In the genomic region with DNA sequence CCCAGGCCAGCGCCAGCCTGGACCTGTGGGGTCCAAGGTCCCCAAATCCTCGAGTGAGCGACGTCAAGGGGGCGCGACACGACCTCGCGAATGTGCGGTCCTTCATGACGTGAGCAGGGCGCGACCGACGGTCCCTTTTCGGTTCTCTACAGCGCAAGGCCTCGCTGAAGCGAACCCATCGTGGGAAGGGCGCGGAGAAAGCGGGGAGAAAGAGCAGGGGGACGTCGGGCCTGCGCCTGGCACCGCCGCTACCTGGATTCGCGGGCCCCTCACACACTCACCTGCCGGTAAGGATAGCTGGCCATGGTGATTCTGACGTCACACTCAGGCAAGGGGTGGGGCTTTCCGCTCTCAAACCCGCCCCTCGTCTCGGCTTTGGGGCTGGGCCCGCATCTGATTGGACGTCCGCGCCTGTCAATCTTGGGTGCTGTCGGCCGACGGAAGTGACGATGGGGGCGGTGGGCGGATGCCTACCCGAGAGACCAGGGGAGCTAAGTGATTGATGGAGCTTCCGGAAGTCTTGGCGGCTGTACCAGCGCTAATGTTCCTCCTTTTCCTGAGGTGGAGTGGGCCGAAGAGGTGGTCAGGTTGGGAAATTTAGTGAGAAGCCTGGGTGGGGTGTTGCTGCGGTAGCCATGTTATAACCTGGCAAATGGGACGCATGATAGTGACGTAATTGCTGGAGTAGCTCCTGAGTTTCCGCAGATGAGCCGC, we compare ENCODE assay signal across 8 cellular contexts. TPM values are rescaled to one million over a fixed set of nuclear protein-coding genes. Genes with fewer than 3 reads are reported as not detected.
DNase-seq lines count a peak whose midpoint lies in the region; FAIRE-seq and TF ChIP-seq lines count a peak whose summit lies in the region.

PEF1 (minus strand) TSS at position 317 of the 714 bp plus-strand sequence; CDS start at position 305, 12 bp downstream.

- peak within 1 kb of the TSS; percentile 71 for H3K23ac ChIP-seq in neuronal stem cell (ENCODE audit: low read depth, low read length, poor library complexity)

- H3K4ac ChIP-seq in neuronal stem cell (ENCODE audit: low read length), result no peak within 1 kb of the TSS

- peak within 1 kb of the TSS; percentile 46 for H4K91ac ChIP-seq in neuronal stem cell (ENCODE audit: low read depth, low read length, poor library complexity)

- H3K9ac ChIP-seq in SK-N-MC (ENCODE audit: insufficient read length) (peak within 1 kb of the TSS; percentile 96), neuronal stem cell (ENCODE audit: low read depth, low read length, poor library complexity) (peak within 1 kb of the TSS; percentile 87)

- FAIRE-seq in frontal cortex (lab: Jason Lieb, UNC), result peak; percentile 82

- peaks cover 6 to 11% of the 10 kb centered on the region in 2 donors for H3K4me1 ChIP-seq in neuronal stem cell (ENCODE audit: control insufficient read depth in 2 of 2, insufficient read depth in 1 of 2, low read depth in 1 of 2, low read length in 2 of 2)

- peak within 1 kb of the TSS; percentile 96 for H3K27ac ChIP-seq in SK-N-MC
- H3K27ac ChIP-seq in neuronal stem cell (replicated peaks; ENCODE audit: low read length), result peak within 1 kb of the TSS; percentile 94

- H3K4me1 Mint-ChIP-seq in activated naive CD4-positive, alpha-beta T cell treated with anti-CD3 and anti-CD28 coated beads, Interleukin-2, amount 10 ng/mL, durations not matched to agents 7 days and 5 days, result peaks cover 39% of the 10 kb centered on the region

- peak; percentile 100 for DNase-seq in GM03348 (ENCODE audit: low spot score)
- DNase-seq in HFF-Myc (ENCODE audit: extremely low read depth, low read depth), result peak; percentile 95
- DNase-seq in NB4 (ENCODE audit: low read depth), result peak; percentile 96
- DNase-seq in SK-N-MC (ENCODE audit: low read depth, low spot score), result peak; percentile 94
- peak; percentile 100 for DNase-seq in activated naive CD4-positive, alpha-beta T cell treated with anti-CD3 and anti-CD28 coated beads, Interleukin-2, amount 10 ng/mL, durations not matched to agents 7 days and 5 days
- peak; percentile 88 to 97 for DNase-seq in frontal cortex (ENCODE audit: low spot score in 2 of 2)
- DNase-seq in neuronal stem cell (ENCODE audit: low spot score), result peak; percentile 99

- H3K9me3 Mint-ChIP-seq in activated naive CD4-positive, alpha-beta T cell treated with anti-CD3 and anti-CD28 coated beads, Interleukin-2, amount 10 ng/mL, durations not matched to agents 7 days and 5 days, result peaks cover 3% of the 10 kb centered on the region

- H3K4me3 Mint-ChIP-seq in activated naive CD4-positive, alpha-beta T cell treated with anti-CD3 and anti-CD28 coated beads, Interleukin-2, amount 10 ng/mL, durations not matched to agents 7 days and 5 days, result peak within 1 kb of the TSS; percentile 99

- H3K27me3 Mint-ChIP-seq in activated naive CD4-positive, alpha-beta T cell treated with anti-CD3 and anti-CD28 coated beads, Interleukin-2, amount 10 ng/mL, durations not matched to agents 7 days and 5 days, result peaks cover 10% of the 10 kb centered on the region

- H3K4me2 ChIP-seq in neuronal stem cell (ENCODE audit: insufficient read depth, low read length, poor library complexity, severe bottlenecking), result peak within 1 kb of the TSS; percentile 89

- H2BK5ac ChIP-seq in neuronal stem cell (ENCODE audit: low read length), result peak within 1 kb of the TSS; percentile 33

- H2AK5ac ChIP-seq in neuronal stem cell (ENCODE audit: low read depth, low read length), result no peak within 1 kb of the TSS

- H2BK120ac ChIP-seq in neuronal stem cell (ENCODE audit: low read depth, low read length), result peak within 1 kb of the TSS; percentile 12

- H3K79me1 ChIP-seq in neuronal stem cell (ENCODE audit: low read depth, low read length), result peaks cover 3% of the 10 kb centered on the region

- no peak within 1 kb of the TSS for H2BK15ac ChIP-seq in neuronal stem cell (ENCODE audit: low read length)

- no CpG with 5 or more reads among the region's 56 CpGs for WGBS in neuronal stem cell (ENCODE audit: extremely low coverage in 2 of 2, insufficient read length in 2 of 2, insufficient replicate concordance in 1 of 2), 2 donors

- H3K14ac ChIP-seq in neuronal stem cell (ENCODE audit: low read length), result no peak within 1 kb of the TSS

- no peaks in the 10 kb centered on the region for H3K36me3 Mint-ChIP-seq in activated naive CD4-positive, alpha-beta T cell treated with anti-CD3 and anti-CD28 coated beads, Interleukin-2, amount 10 ng/mL, durations not matched to agents 7 days and 5 days

- H3K4me3 ChIP-seq in HFF-Myc (replicated peaks; ENCODE audit: low read depth, low read length) (peak within 1 kb of the TSS; percentile 81), NB4 (ENCODE audit: low read depth, low read length) (peak within 1 kb of the TSS; percentile 97), SK-N-MC (peak within 1 kb of the TSS; percentile 99), neuronal stem cell (ENCODE audit: low read length in 2 of 2) (peak within 1 kb of the TSS; percentile 61 to 97)

- no peak within 1 kb of the TSS for H2BK12ac ChIP-seq in neuronal stem cell (ENCODE audit: low read length)

- CTCF ChIA-PET in activated naive CD4-positive, alpha-beta T cell treated with anti-CD3 and anti-CD28 coated beads, Interleukin-2, amount 10 ng/mL, durations not matched to agents 7 days and 5 days (lab: Charles Lee), result interaction anchor here (0.6 to 0.8 kb wide), 2 partner anchors 13 to 263 kb away, joined by 3 read pairs; no protein-coding TSS in a partner anchor

- H3K27me3 ChIP-seq in neuronal stem cell (ENCODE audit: control insufficient read depth in 3 of 3, insufficient read depth in 3 of 3, low read depth in 1 of 3, low read length in 3 of 3), result no peaks in the 10 kb centered on the region

- no peaks in the 10 kb centered on the region for H3K36me3 ChIP-seq in SK-N-MC (ENCODE audit: insufficient read depth, low read length)
- H3K36me3 ChIP-seq in neuronal stem cell (replicated peaks in 1 of 2; ENCODE audit: control insufficient read depth in 2 of 2, insufficient read depth in 2 of 2, low read length in 2 of 2), result no peaks in the 10 kb centered on the region

- TF ChIP-seq CTCF in HFF-Myc (IDR thresholded peaks at IDR 0.05; ENCODE audit: low read depth, low read length, missing control alignments) (no peak), NB4 (IDR thresholded peaks at IDR 0.05; ENCODE audit: low read depth, low read length) (no peak), subcutaneous adipose tissue (IDR thresholded peaks at IDR 0.05; ENCODE audit: low read depth) (no peak)

- H3K18ac ChIP-seq in neuronal stem cell (ENCODE audit: low read length), result peak within 1 kb of the TSS; percentile 89

- H3K9me3 ChIP-seq in SK-N-MC (ENCODE audit: low read depth, low read length) (no peaks in the 10 kb centered on the region), neuronal stem cell (replicated peaks in 1 of 2; ENCODE audit: control insufficient read depth in 2 of 2, insufficient read depth in 1 of 2, low read depth in 1 of 2, low read length in 2 of 2) (no peaks in the 10 kb centered on the region)

- peak; percentile 76 for TF ChIP-seq POLR2A in NB4 (IDR thresholded peaks at IDR 0.05; ENCODE audit: extremely low read depth, insufficient read length)

- H4K8ac ChIP-seq in neuronal stem cell (ENCODE audit: low read depth, low read length), result peak within 1 kb of the TSS; percentile 66

- peak within 1 kb of the TSS; percentile 88 for H2AFZ ChIP-seq in neuronal stem cell (ENCODE audit: low read length)

- H3K27ac Mint-ChIP-seq in activated naive CD4-positive, alpha-beta T cell treated with anti-CD3 and anti-CD28 coated beads, Interleukin-2, amount 10 ng/mL, durations not matched to agents 7 days and 5 days, result peak within 1 kb of the TSS; percentile 100

RNA-seq across cellular contexts. Expression of gene PEF1, which starts in this region (rescaled TPM):
- total RNA-seq in frontal cortex (37.9 TPM), subcutaneous adipose tissue (10 to 100 TPM; 49.6 to 68.8 (median 56.9) TPM)
- polyA plus RNA-seq in neuronal stem cell (2013, experiment 1 of 2), result 43.1 TPM
- polyA plus RNA-seq in neuronal stem cell (2013, experiment 2 of 2), result 43.8 TPM

Comparison
In these comparisons a context has a peak if more than half of its experiments do, and no peak if none do; other contexts are left out.
1. Peak in every context shown above with its lines: DNase-seq, H3K4me3 ChIP-seq and H3K27ac ChIP-seq.